11 cellular contexts compared by ENCODE assay signal in the genomic region with DNA sequence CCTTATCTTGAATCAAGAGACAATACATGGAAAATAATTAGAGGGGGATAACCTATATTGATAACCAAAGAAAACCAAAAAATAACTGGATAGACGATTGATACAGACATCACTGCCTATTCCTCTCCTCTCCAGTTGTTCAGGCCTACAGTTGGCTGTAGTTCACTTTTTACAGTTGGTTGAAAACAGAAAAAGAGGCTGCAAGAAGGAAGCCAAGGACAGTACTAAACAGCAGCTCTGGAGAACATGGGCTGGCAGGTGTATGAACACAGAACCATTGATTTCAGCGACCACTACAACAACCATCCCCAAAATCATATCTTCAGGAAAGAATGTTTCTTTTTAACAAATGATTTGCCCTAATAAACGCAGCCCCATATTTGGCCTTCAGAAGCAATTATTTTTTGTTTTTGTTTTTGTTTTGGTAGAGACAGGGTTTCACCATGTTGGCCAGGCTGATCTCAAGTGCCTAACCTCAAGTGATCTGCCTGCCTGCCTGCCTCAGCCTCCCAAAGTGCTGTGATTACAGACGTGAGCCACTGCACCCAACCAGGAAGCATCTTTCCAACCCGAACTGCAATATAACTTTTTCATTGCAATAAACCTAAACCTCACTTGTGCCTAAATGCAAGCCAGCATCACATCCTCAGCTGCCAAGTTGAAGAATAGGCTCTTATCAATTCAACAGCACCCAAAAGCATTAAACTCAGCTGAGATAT.
DNase-seq lines count a peak whose midpoint lies in the region; ATAC-seq and TF ChIP-seq lines count a peak whose summit lies in the region.
"Had no signal": no experiment of that assay in that cellular context is flagged by ENCODE, and none has a peak within 500 bp of the region (broad histone marks: within the 10 kb centered on the region; RNA-seq: fewer than 3 reads in every experiment).

No MANE protein-coding gene starts in this region.

- no peak overlapping the region for H2AK5ac ChIP-seq in IMR-90 (ENCODE audit: low read depth, low read length)

- H3K27me3 ChIP-seq in IMR-90 (ENCODE audit: control insufficient read depth, insufficient read depth, low read length): no peaks in the 10 kb centered on the region

- H3K27ac Mint-ChIP-seq in activated naive CD8-positive, alpha-beta T cell treated with anti-CD3 and anti-CD28 coated beads, Interleukin-2, amount 10 ng/mL, durations not matched to agents 7 days and 5 days: peak overlapping the region; percentile 73
- peak overlapping the region; percentile 74 for H3K27ac Mint-ChIP-seq in osteocyte (ENCODE audit: unreplicated experiment)

- no peaks in the 10 kb centered on the region for H3K36me3 ChIP-seq in IMR-90 (ENCODE audit: control insufficient read depth, insufficient read depth, low read length)

- H4K91ac ChIP-seq in IMR-90 (ENCODE audit: insufficient read depth, low read depth, low read length): peak overlapping the region; percentile 57

- H3K18ac ChIP-seq in IMR-90 (ENCODE audit: low read depth, low read length): peak overlapping the region; percentile 35; the same call in 1 of the 2 replicates

- peak overlapping the region; percentile 79 for H3K4me2 ChIP-seq in IMR-90 (ENCODE audit: low read depth, low read length)

- H3K4me3 Mint-ChIP-seq in activated naive CD8-positive, alpha-beta T cell treated with anti-CD3 and anti-CD28 coated beads, Interleukin-2, amount 10 ng/mL, durations not matched to agents 7 days and 5 days: no peak overlapping the region
- H3K4me3 Mint-ChIP-seq in osteocyte (ENCODE audit: unreplicated experiment): no peak overlapping the region

- peak overlapping the region in 1 of 2 experiments; percentile 69; a peak in 2 of 4 replicates for H4K8ac ChIP-seq in IMR-90 (ENCODE audit: low read depth in 2 of 2, low read length in 2 of 2)

- intact Hi-C loops in IMR-90 (cut with micrococcal nuclease): loop anchor here (2.0 to 10.0 kb wide), 2 partner anchors 63 to 633 kb away; no protein-coding TSS in a partner anchor

- H3K9me1 ChIP-seq in IMR-90 (ENCODE audit: insufficient read depth, low read length): peaks cover 4% of the 10 kb centered on the region

- H3K14ac ChIP-seq in IMR-90 (replicated peaks; ENCODE audit: low read depth, low read length): no peak overlapping the region; the same call in 1 of the 2 replicates

- no peak for TF ChIP-seq POLR2A in IMR-90 (IDR thresholded peaks at IDR 0.05; ENCODE audit: low read depth, low read length)

- no TSS peak for BruUV-seq in IMR-90 (replicated peaks; lab: Mats Ljungman, UMichigan)

- no peaks in the 10 kb centered on the region for H3K9me3 ChIP-seq in IMR-90 (ENCODE audit: control insufficient read depth, insufficient read depth, low read length)

- no peaks in the 10 kb centered on the region for H3K27me3 Mint-ChIP-seq in activated naive CD8-positive, alpha-beta T cell treated with anti-CD3 and anti-CD28 coated beads, Interleukin-2, amount 10 ng/mL, durations not matched to agents 7 days and 5 days
- no peaks in the 10 kb centered on the region for H3K27me3 Mint-ChIP-seq in osteocyte (ENCODE audit: unreplicated experiment)
- H3K27me3 Mint-ChIP-seq: naive B cell had no signal

- H2BK120ac ChIP-seq in IMR-90 (ENCODE audit: low read depth, low read length): peak overlapping the region; percentile 78

- ATAC-seq in IMR-90 (ENCODE audit: low read depth): peak; percentile 30
- ATAC-seq in activated naive CD8-positive, alpha-beta T cell treated with anti-CD3 and anti-CD28 coated beads, Interleukin-2, amount 10 ng/mL, durations not matched to agents 7 days and 5 days (ENCODE audit: low read depth): no peak
- ATAC-seq in GM19397 (IDR thresholded peaks at IDR 0.05; ENCODE audit: unreplicated experiment): no peak
- no peak for ATAC-seq in GM18867 (IDR thresholded peaks at IDR 0.05; ENCODE audit: unreplicated experiment)

- H2AFZ ChIP-seq in IMR-90 (replicated peaks; ENCODE audit: low read length, poor library complexity): no peak overlapping the region

- H3K9me3 Mint-ChIP-seq in activated naive CD8-positive, alpha-beta T cell treated with anti-CD3 and anti-CD28 coated beads, Interleukin-2, amount 10 ng/mL, durations not matched to agents 7 days and 5 days: no peaks in the 10 kb centered on the region
- H3K9me3 Mint-ChIP-seq in osteocyte (ENCODE audit: unreplicated experiment): no peaks in the 10 kb centered on the region
- H3K9me3 Mint-ChIP-seq: naive B cell had no signal

- WGBS in IMR-90 (ENCODE audit: extremely low coverage in 2 of 2, insufficient read length in 1 of 2), 2 experiments: no CpG with 5 or more reads among the region's 5 CpGs

- TF ChIP-seq CTCF in IMR-90 (conservative IDR thresholded peaks at IDR 0.05; ENCODE audit: low read depth, low read length): no peak
- TF ChIP-seq CTCF in osteocyte (IDR thresholded peaks at IDR 0.05): no peak

- peak overlapping the region; percentile 70; the same call in 1 of the 2 replicates for H3K23ac ChIP-seq in IMR-90 (ENCODE audit: low read depth, low read length)

- H4K5ac ChIP-seq in IMR-90 (ENCODE audit: low read depth, low read length): no peak overlapping the region

- peak overlapping the region; percentile 36; the same call in 1 of the 2 replicates for H3K56ac ChIP-seq in IMR-90 (ENCODE audit: extremely low read depth, insufficient read depth, low read length)

- H3K27ac ChIP-seq in IMR-90 (ENCODE audit: insufficient read depth, low read length): peak overlapping the region; percentile 60

- H3K79me1 ChIP-seq in IMR-90 (ENCODE audit: low read depth in 1 of 2, low read length in 2 of 2): peaks cover 35 to 49% of the 10 kb centered on the region in 2 experiments

- peak overlapping the region; percentile 76 for H2BK5ac ChIP-seq in IMR-90 (ENCODE audit: low read depth, low read length, poor library complexity, severe bottlenecking)

- dilution Hi-C loops in IMR-90 (cut with HindIII; ENCODE audit: low sequenced_read_pairs, unreplicated experiment): no loop called here

- peak overlapping the region; percentile 84 for H3K4ac ChIP-seq in IMR-90 (ENCODE audit: low read depth, low read length)

- H3K4me1 Mint-ChIP-seq in activated naive CD8-positive, alpha-beta T cell treated with anti-CD3 and anti-CD28 coated beads, Interleukin-2, amount 10 ng/mL, durations not matched to agents 7 days and 5 days: peaks cover 76% of the 10 kb centered on the region
- peaks cover 43% of the 10 kb centered on the region for H3K4me1 Mint-ChIP-seq in osteocyte (ENCODE audit: unreplicated experiment)

- H2AK9ac ChIP-seq in IMR-90 (replicated peaks; ENCODE audit: low read depth, low read length, poor library complexity): no peak overlapping the region

- no peak overlapping the region for H3K4me3 ChIP-seq in IMR-90 (ENCODE audit: insufficient read depth, low read depth, low read length)

- H4K20me1 ChIP-seq in IMR-90 (ENCODE audit: insufficient read depth, low read length): no peaks in the 10 kb centered on the region

- peak overlapping the region; percentile 2; the same call in 1 of the 2 replicates for H3K9ac ChIP-seq in IMR-90 (ENCODE audit: low read depth, low read length)

- in situ Hi-C loops in IMR-90 (cut with MboI; ENCODE audit: low sequenced_read_pairs): no loop called here

- POLR2A ChIA-PET in IMR-90 (lab: Charles Lee; ENCODE audit: unreplicated experiment): no interaction called here
- POLR2A ChIA-PET in activated naive CD8-positive, alpha-beta T cell treated with anti-CD3 and anti-CD28 coated beads, Interleukin-2, amount 10 ng/mL, durations not matched to agents 7 days and 5 days (lab: Charles Lee): interaction anchor here (0.6 to 1.1 kb wide), 2 partner anchors 64 to 126 kb away, joined by 3 to 4 read pairs; partner anchors contain the start of genes FOCAD and MLLT3

- no peak for TF ChIP-seq RAD21 in IMR-90 (IDR thresholded peaks at IDR 0.05; ENCODE audit: low read length)

- H2BK15ac ChIP-seq in IMR-90 (ENCODE audit: low read depth, low read length): peak overlapping the region; percentile 57; the same call in 1 of the 3 replicates

- peaks cover 12% of the 10 kb centered on the region for H3K4me1 ChIP-seq in IMR-90 (ENCODE audit: control insufficient read depth, insufficient read depth, low read length)

- H3K36me3 Mint-ChIP-seq in activated naive CD8-positive, alpha-beta T cell treated with anti-CD3 and anti-CD28 coated beads, Interleukin-2, amount 10 ng/mL, durations not matched to agents 7 days and 5 days: peaks cover 20% of the 10 kb centered on the region
- H3K36me3 Mint-ChIP-seq in osteocyte (ENCODE audit: unreplicated experiment): no peaks in the 10 kb centered on the region
- H3K36me3 Mint-ChIP-seq: naive B cell had no signal

- CTCF ChIA-PET in IMR-90 (lab: Yijun Ruan, JAX): interaction anchor here (1.2 kb wide), 2 partner anchors 54 to 82 kb away, joined by 3 read pairs; no protein-coding TSS in a partner anchor

- peak overlapping the region; percentile 46 for H2BK20ac ChIP-seq in IMR-90 (ENCODE audit: low read depth, low read length)

- DNase-seq in NCI-H345 (lab: John Stamatoyannopoulos, UW): peak; percentile 29
- no peak for DNase-seq in NCI-H345 treated with DMSO at 0.1 percent for 48 hours (lab: John Stamatoyannopoulos, UW; ENCODE audit: unreplicated experiment)
- no peak for DNase-seq in IMR-90
- no peak for DNase-seq in activated naive CD8-positive, alpha-beta T cell treated with anti-CD3 and anti-CD28 coated beads, Interleukin-2, amount 10 ng/mL, durations not matched to agents 7 days and 5 days
- no peak for DNase-seq in osteocyte (ENCODE audit: extremely low spot score, unreplicated experiment)
- no peak for DNase-seq in glomerular visceral epithelial cell (ENCODE audit: extremely low spot score)
- DNase-seq: naive B cell, NCI-H1436, SW 1271 had no signal

TF ChIP-seq in IMR-90, 13 proteins besides CTCF, POLR2A, EP300 and RAD21:
- TF ChIP-seq NFE2L2 (IDR thresholded peaks at IDR 0.05; ENCODE audit: low read depth, low read length) (no peak), FOS (IDR thresholded peaks at IDR 0.05; ENCODE audit: low read depth, low read length) (no peak), SMC3 (IDR thresholded peaks at IDR 0.05; ENCODE audit: low read depth, low read length) (no peak), MXI1 (IDR thresholded peaks at IDR 0.05; ENCODE audit: borderline replicate concordance, low read depth, low read length) (no peak), RFX5 (IDR thresholded peaks at IDR 0.05; ENCODE audit: low read depth, low read length) (no peak)
- TF ChIP-seq, protein P1, sequence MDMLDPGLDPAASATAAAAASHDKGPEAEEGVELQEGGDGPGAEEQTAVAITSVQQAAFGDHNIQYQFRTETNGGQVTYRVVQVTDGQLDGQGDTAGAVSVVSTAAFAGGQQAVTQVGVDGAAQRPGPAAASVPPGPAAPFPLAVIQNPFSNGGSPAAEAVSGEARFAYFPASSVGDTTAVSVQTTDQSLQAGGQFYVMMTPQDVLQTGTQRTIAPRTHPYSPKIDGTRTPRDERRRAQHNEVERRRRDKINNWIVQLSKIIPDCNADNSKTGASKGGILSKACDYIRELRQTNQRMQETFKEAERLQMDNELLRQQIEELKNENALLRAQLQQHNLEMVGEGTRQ (IDR thresholded peaks at IDR 0.05; ENCODE audit: low read depth, low read length): no peak
